Comparison of ENCODE assay signal across 19 cellular contexts in genomic region chr6:34829137-34829536, GRCh38.
"Had no signal": no experiment of that assay in that cellular context is flagged by ENCODE, and none has a peak within 500 bp of the region (broad histone marks: within the 10 kb centered on the region; RNA-seq: fewer than 3 reads in every experiment).

No MANE protein-coding gene starts in this region.

- H3K4me3 Mint-ChIP-seq: activated CD4-positive, alpha-beta T cell treated with anti-CD3 and anti-CD28 coated beads for 36 hours; activated naive CD8-positive, alpha-beta T cell treated with anti-CD3 and anti-CD28 coated beads for 36 hours; immature natural killer cell; mesothelial cell of epicardium; nephron; T-helper 2 cell treated with Interferon-gamma antibody and Interleukin-4, amounts not matched to agents 5 μg/mL and 100 μg/mL, for 36 hours; WTC11 had no signal

- H3K27ac Mint-ChIP-seq: activated CD4-positive, alpha-beta T cell treated with anti-CD3 and anti-CD28 coated beads for 36 hours; activated naive CD8-positive, alpha-beta T cell treated with anti-CD3 and anti-CD28 coated beads for 36 hours; immature natural killer cell; mesothelial cell of epicardium; nephron; T-helper 2 cell treated with Interferon-gamma antibody and Interleukin-4, amounts not matched to agents 5 μg/mL and 100 μg/mL, for 36 hours; WTC11 had no signal

- H3K4me3 ChIP-seq: dorsolateral prefrontal cortex, lower lobe of right lung, thyroid gland had no signal

- H3K27me3 Mint-ChIP-seq: activated CD4-positive, alpha-beta T cell treated with anti-CD3 and anti-CD28 coated beads for 36 hours; activated naive CD8-positive, alpha-beta T cell treated with anti-CD3 and anti-CD28 coated beads for 36 hours had no signal

- H3K9me3 Mint-ChIP-seq: activated naive CD8-positive, alpha-beta T cell treated with anti-CD3 and anti-CD28 coated beads for 36 hours; immature natural killer cell; mesothelial cell of epicardium; nephron; T-helper 2 cell treated with Interferon-gamma antibody and Interleukin-4, amounts not matched to agents 5 μg/mL and 100 μg/mL, for 36 hours; WTC11 had no signal

- ATAC-seq: activated CD4-positive, alpha-beta T cell treated with anti-CD3 and anti-CD28 coated beads for 36 hours; left cardiac atrium; lower lobe of right lung; WTC11 had no signal

- DNase-seq: activated CD4-positive, alpha-beta T cell treated with anti-CD3 and anti-CD28 coated beads for 36 hours; activated CD4-positive, alpha-beta T cell treated with anti-CD3 and anti-CD28 coated beads, Interleukin-2, amount 50 U/mL, for 48 hours; activated naive CD4-positive, alpha-beta T cell; activated naive CD8-positive, alpha-beta T cell treated with anti-CD3 and anti-CD28 coated beads for 36 hours; amniotic stem cell; dorsolateral prefrontal cortex; immature natural killer cell; left cardiac atrium; lower lobe of right lung; occipital lobe; stimulated activated CD4-positive, alpha-beta T cell treated with anti-CD3 and anti-CD28 coated beads, Interleukin-12 subunit alpha, Interleukin-12 subunit beta, amount 100 ng/mL, for 4 hours; stimulated activated CD4-positive, alpha-beta T cell treated with anti-CD3 and anti-CD28 coated beads, Interleukin-1b, Interleukin-23, amount 100 ng/mL, for 48 hours; stimulated activated CD8-positive, alpha-beta memory T cell treated with anti-CD3 and anti-CD28 coated beads, Interleukin-4, amount 100 ng/mL, for 48 hours; stimulated activated naive CD4-positive, alpha-beta T cell; thyroid gland had no signal

- H3K27ac ChIP-seq: dorsolateral prefrontal cortex, lower lobe of right lung, thyroid gland had no signal

- H3K4me1 Mint-ChIP-seq: activated CD4-positive, alpha-beta T cell treated with anti-CD3 and anti-CD28 coated beads for 36 hours; activated naive CD8-positive, alpha-beta T cell treated with anti-CD3 and anti-CD28 coated beads for 36 hours; immature natural killer cell; mesothelial cell of epicardium; nephron had no signal

- H3K9me3 ChIP-seq: lower lobe of right lung, thyroid gland had no signal
